10 cellular contexts compared by ENCODE assay signal in the genomic region with DNA sequence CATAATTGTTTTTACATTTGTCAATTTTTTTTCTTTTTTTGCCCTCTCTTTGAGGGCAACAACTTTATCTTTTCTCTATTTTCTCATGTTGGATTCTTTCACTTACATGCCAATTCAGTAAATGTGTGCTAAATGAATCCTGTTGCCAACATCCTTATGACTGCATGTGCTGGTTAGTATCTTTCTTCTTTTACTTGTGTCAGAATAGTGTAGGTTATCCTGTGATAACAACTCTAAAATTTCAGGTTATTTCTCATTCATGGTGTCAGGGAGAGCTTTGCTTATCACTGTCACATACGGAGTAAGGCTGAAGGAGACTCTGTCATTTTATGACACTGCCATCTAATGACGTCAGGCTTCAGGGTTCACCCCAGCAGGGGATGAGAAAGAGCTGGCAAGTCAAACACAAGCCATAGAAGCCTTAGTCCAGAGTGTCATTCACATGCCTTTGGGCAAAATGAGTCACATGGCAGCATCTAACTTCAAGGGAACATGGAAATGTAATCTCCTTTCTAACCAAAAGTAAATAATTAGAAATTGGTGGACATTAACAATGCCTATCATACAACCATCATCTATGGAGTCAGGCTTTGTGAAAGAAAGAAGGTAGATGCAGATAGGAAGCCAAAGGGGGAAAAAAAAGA.
DNase-seq lines count a peak whose midpoint lies in the region; ATAC-seq lines count a peak whose summit lies in the region.
"Had no signal": no experiment of that assay in that cellular context is flagged by ENCODE, and none has a peak within 500 bp of the region (broad histone marks: within the 10 kb centered on the region; RNA-seq: fewer than 3 reads in every experiment).

No MANE protein-coding gene starts in this region.

- peak overlapping the region; percentile 83 for H3K27ac ChIP-seq in effector memory CD4-positive, alpha-beta T cell (ENCODE audit: insufficient read depth, low read length, poor library complexity, severe bottlenecking)

- ATAC-seq in stimulated activated memory B cell treated with anti-CD40 and anti-IgM and Interleukin-4, amounts not matched to agents 10 μg/mL and 1 μg/mL and 100 μg/mL, for 72 hours = peak; percentile 44
- no peak for ATAC-seq in HG03432 (IDR thresholded peaks at IDR 0.05; ENCODE audit: unreplicated experiment)

- peaks cover 48% of the 10 kb centered on the region for H3K4me1 Mint-ChIP-seq in activated T-cell treated with anti-CD3 and anti-CD28 coated beads, Interleukin-2, amount 50 U/mL, for 24 hours (ENCODE audit: low read depth)
- H3K4me1 Mint-ChIP-seq in stimulated activated memory B cell treated with anti-CD40 and anti-IgM and Interleukin-4, amounts not matched to agents 10 μg/mL and 1 μg/mL and 100 μg/mL, for 72 hours = peaks cover 56% of the 10 kb centered on the region

- no peak for DNase-seq in activated T-cell treated with anti-CD3 and anti-CD28 coated beads, Interleukin-2, amount 50 U/mL, for 24 hours
- DNase-seq in activated T-cell treated with anti-CD3 and anti-CD28 coated beads, Interleukin-2, amount 50 U/mL, for 48 hours = no peak
- peak; percentile 97 for DNase-seq in LoVo (ENCODE audit: low spot score)
- no peak for DNase-seq in effector memory CD4-positive, alpha-beta T cell
- DNase-seq in HUDEP-2 (lab: John Stamatoyannopoulos, UW; ENCODE audit: unreplicated experiment in 76 of 76) = no peak
- no peak for DNase-seq in DMS 273 (lab: John Stamatoyannopoulos, UW; ENCODE audit: unreplicated experiment)
- DNase-seq: activated CD8-positive, alpha-beta memory T cell treated with anti-CD3 and anti-CD28 coated beads for 24 hours; NCI-H187 had no signal

- no peaks in the 10 kb centered on the region for H3K36me3 Mint-ChIP-seq in activated T-cell treated with anti-CD3 and anti-CD28 coated beads, Interleukin-2, amount 50 U/mL, for 24 hours (ENCODE audit: low read depth)
- H3K36me3 Mint-ChIP-seq in stimulated activated memory B cell treated with anti-CD40 and anti-IgM and Interleukin-4, amounts not matched to agents 10 μg/mL and 1 μg/mL and 100 μg/mL, for 72 hours = peaks cover 17% of the 10 kb centered on the region

- H3K9me3 ChIP-seq in effector memory CD4-positive, alpha-beta T cell (ENCODE audit: control insufficient read depth, low read length) = no peaks in the 10 kb centered on the region

- peak overlapping the region; percentile 51 for H3K27ac Mint-ChIP-seq in activated T-cell treated with anti-CD3 and anti-CD28 coated beads, Interleukin-2, amount 50 U/mL, for 24 hours
- H3K27ac Mint-ChIP-seq in stimulated activated memory B cell treated with anti-CD40 and anti-IgM and Interleukin-4, amounts not matched to agents 10 μg/mL and 1 μg/mL and 100 μg/mL, for 72 hours = peak overlapping the region; percentile 88

- peaks cover 29% of the 10 kb centered on the region for H3K4me1 ChIP-seq in effector memory CD4-positive, alpha-beta T cell (ENCODE audit: control insufficient read depth, insufficient read depth, low read length, poor library complexity, severe bottlenecking)

- no peak overlapping the region for H3K4me3 Mint-ChIP-seq in activated T-cell treated with anti-CD3 and anti-CD28 coated beads, Interleukin-2, amount 50 U/mL, for 24 hours
- peak overlapping the region; percentile 35 for H3K4me3 Mint-ChIP-seq in stimulated activated memory B cell treated with anti-CD40 and anti-IgM and Interleukin-4, amounts not matched to agents 10 μg/mL and 1 μg/mL and 100 μg/mL, for 72 hours

- H3K27me3 ChIP-seq in effector memory CD4-positive, alpha-beta T cell (replicated peaks; ENCODE audit: control insufficient read depth, insufficient read depth, low read length, poor library complexity, severe bottlenecking) = no peaks in the 10 kb centered on the region

- H3K4me3 ChIP-seq in effector memory CD4-positive, alpha-beta T cell (ENCODE audit: insufficient read depth, low read depth, low read length, poor library complexity, severe bottlenecking) = no peak overlapping the region

- H3K27me3 Mint-ChIP-seq in activated T-cell treated with anti-CD3 and anti-CD28 coated beads, Interleukin-2, amount 50 U/mL, for 24 hours = no peaks in the 10 kb centered on the region
- no peaks in the 10 kb centered on the region for H3K27me3 Mint-ChIP-seq in stimulated activated memory B cell treated with anti-CD40 and anti-IgM and Interleukin-4, amounts not matched to agents 10 μg/mL and 1 μg/mL and 100 μg/mL, for 72 hours

- H3K36me3 ChIP-seq in effector memory CD4-positive, alpha-beta T cell (ENCODE audit: control insufficient read depth, insufficient read depth, low read length) = no peaks in the 10 kb centered on the region

- no peaks in the 10 kb centered on the region for H3K9me3 Mint-ChIP-seq in activated T-cell treated with anti-CD3 and anti-CD28 coated beads, Interleukin-2, amount 50 U/mL, for 24 hours
- no peaks in the 10 kb centered on the region for H3K9me3 Mint-ChIP-seq in stimulated activated memory B cell treated with anti-CD40 and anti-IgM and Interleukin-4, amounts not matched to agents 10 μg/mL and 1 μg/mL and 100 μg/mL, for 72 hours
